Comparison of ENCODE assay signal across 23 cellular contexts in genomic region chr18:61889541-61889940, GRCh38. TPM values are rescaled to one million over a fixed set of nuclear protein-coding genes. Genes with fewer than 3 reads are reported as not detected.
DNase-seq lines count a peak whose midpoint lies in the region; ATAC-seq and TF ChIP-seq lines count a peak whose summit lies in the region.
"Had no signal": no experiment of that assay in that cellular context is flagged by ENCODE, and none has a peak within 500 bp of the region (broad histone marks: within the 10 kb centered on the region; RNA-seq: fewer than 3 reads in every experiment).

No MANE protein-coding gene starts in this region.

- intact Hi-C loops in activated T-helper 2 cell treated with anti-CD3 and anti-CD28 coated beads, Interferon-gamma antibody, Interleukin-2, Interleukin-4, amounts not matched to agents 10 μg/mL and 5 μg/mL and 100 μg/mL, durations not matched to agents 14 hours and 24 hours and 36 hours (cut with micrococcal nuclease): no loop called here

- DNase-seq in ELF-1 (ENCODE audit: low read depth, low spot score) (peak; percentile 56), H4 (ENCODE audit: low spot score) (peak; percentile 30), SJSA1 (ENCODE audit: low read depth in 1 of 2, low spot score in 2 of 2) (peak; percentile 91 to 96), osteocyte (ENCODE audit: extremely low spot score, unreplicated experiment) (no peak), foreskin keratinocyte (no peak)
- no peak for DNase-seq in activated T-helper 2 cell treated with anti-CD3 and anti-CD28 coated beads, Interferon-gamma antibody, Interleukin-2, Interleukin-4, amounts not matched to agents 10 μg/mL and 5 μg/mL and 100 μg/mL, durations not matched to agents 14 hours and 24 hours and 36 hours (ENCODE audit: low spot score)
- DNase-seq: ACHN; Caco-2; CD4-positive, alpha-beta memory T cell; DMS153; GDM1; H7; HFFc6; NCI-H1092; NCI-H1436; NCI-H187 treated with DMSO at 0.1 percent for 48 hours; NCI-H2107; NCI-H446 treated with DMSO at 0.1 percent for 48 hours; NCI-H526 treated with DMSO at 0.1 percent for 48 hours; NK-92 treated with Interleukin-12 subunit alpha and Interleukin-12 subunit beta, amount 100 ng/mL, for 24 hours had no signal

- peaks cover 58% of the 10 kb centered on the region for H3K4me1 Mint-ChIP-seq in osteocyte (ENCODE audit: unreplicated experiment)
- peaks cover 8% of the 10 kb centered on the region for H3K4me1 Mint-ChIP-seq in activated T-helper 2 cell treated with anti-CD3 and anti-CD28 coated beads, Interferon-gamma antibody, Interleukin-2, Interleukin-4, amounts not matched to agents 10 μg/mL and 5 μg/mL and 100 μg/mL, durations not matched to agents 14 hours and 24 hours and 36 hours (ENCODE audit: low read depth)

- H3K36me3 Mint-ChIP-seq in osteocyte (ENCODE audit: unreplicated experiment): peaks cover 49% of the 10 kb centered on the region
- no peaks in the 10 kb centered on the region for H3K36me3 Mint-ChIP-seq in activated T-helper 2 cell treated with anti-CD3 and anti-CD28 coated beads, Interferon-gamma antibody, Interleukin-2, Interleukin-4, amounts not matched to agents 10 μg/mL and 5 μg/mL and 100 μg/mL, durations not matched to agents 14 hours and 24 hours and 36 hours (ENCODE audit: low read depth)

- no peak overlapping the region for H3K4me3 ChIP-seq in SJSA1
- H3K4me3 ChIP-seq: BLaER1 treated with 17β-estradiol and CSF1 and Interleukin-3, amounts not matched to agents 10 nM and 100 nM had no signal

- no peaks in the 10 kb centered on the region for H3K27me3 ChIP-seq in SJSA1 (replicated peaks)
- no peaks in the 10 kb centered on the region for H3K27me3 ChIP-seq in foreskin keratinocyte

- H3K9me3 Mint-ChIP-seq in osteocyte (ENCODE audit: unreplicated experiment): no peaks in the 10 kb centered on the region
- H3K9me3 Mint-ChIP-seq in activated T-helper 2 cell treated with anti-CD3 and anti-CD28 coated beads, Interferon-gamma antibody, Interleukin-2, Interleukin-4, amounts not matched to agents 10 μg/mL and 5 μg/mL and 100 μg/mL, durations not matched to agents 14 hours and 24 hours and 36 hours: no peaks in the 10 kb centered on the region
- H3K9me3 Mint-ChIP-seq: CD4-positive, alpha-beta memory T cell; HFFc6 had no signal

- H3K9me3 ChIP-seq in SJSA1 (replicated peaks): no peaks in the 10 kb centered on the region
- H3K9me3 ChIP-seq: BLaER1 treated with 17β-estradiol and CSF1 and Interleukin-3, amounts not matched to agents 10 nM and 100 nM; Caco-2 had no signal

- peak overlapping the region; percentile 48 for H3K27ac Mint-ChIP-seq in osteocyte (ENCODE audit: unreplicated experiment)
- H3K27ac Mint-ChIP-seq in activated T-helper 2 cell treated with anti-CD3 and anti-CD28 coated beads, Interferon-gamma antibody, Interleukin-2, Interleukin-4, amounts not matched to agents 10 μg/mL and 5 μg/mL and 100 μg/mL, durations not matched to agents 14 hours and 24 hours and 36 hours: no peak overlapping the region
- H3K27ac Mint-ChIP-seq: CD4-positive, alpha-beta memory T cell; HFFc6 had no signal

- no peaks in the 10 kb centered on the region for H3K27me3 Mint-ChIP-seq in osteocyte (ENCODE audit: unreplicated experiment)
- peaks cover 54% of the 10 kb centered on the region for H3K27me3 Mint-ChIP-seq in activated T-helper 2 cell treated with anti-CD3 and anti-CD28 coated beads, Interferon-gamma antibody, Interleukin-2, Interleukin-4, amounts not matched to agents 10 μg/mL and 5 μg/mL and 100 μg/mL, durations not matched to agents 14 hours and 24 hours and 36 hours (ENCODE audit: low read depth)

- TF ChIP-seq CTCF in osteocyte (IDR thresholded peaks at IDR 0.05) (no peak), foreskin keratinocyte (conservative IDR thresholded peaks at IDR 0.05) (no peak)

- H3K4me1 ChIP-seq in SJSA1 (replicated peaks): peaks cover 63% of the 10 kb centered on the region
- peaks cover 17% of the 10 kb centered on the region for H3K4me1 ChIP-seq in foreskin keratinocyte
- H3K4me1 ChIP-seq: Caco-2 had no signal

- H3K27ac ChIP-seq in SJSA1 (peak overlapping the region; percentile 49), foreskin keratinocyte (no peak overlapping the region)
- H3K27ac ChIP-seq: BLaER1 treated with 17β-estradiol and CSF1 and Interleukin-3, amounts not matched to agents 10 nM and 100 nM had no signal

- H3K4me3 Mint-ChIP-seq in osteocyte (ENCODE audit: unreplicated experiment): no peak overlapping the region
- H3K4me3 Mint-ChIP-seq in activated T-helper 2 cell treated with anti-CD3 and anti-CD28 coated beads, Interferon-gamma antibody, Interleukin-2, Interleukin-4, amounts not matched to agents 10 μg/mL and 5 μg/mL and 100 μg/mL, durations not matched to agents 14 hours and 24 hours and 36 hours (ENCODE audit: low read depth): no peak overlapping the region
- H3K4me3 Mint-ChIP-seq: CD4-positive, alpha-beta memory T cell; HFFc6 had no signal

- ATAC-seq in GM18867 (IDR thresholded peaks at IDR 0.05; ENCODE audit: unreplicated experiment): no peak
- ATAC-seq in foreskin keratinocyte: no peak
- ATAC-seq: Panc1 had no signal

- H3K36me3 ChIP-seq in SJSA1: peaks cover 70% of the 10 kb centered on the region
- H3K36me3 ChIP-seq: BLaER1 treated with 17β-estradiol and CSF1 and Interleukin-3, amounts not matched to agents 10 nM and 100 nM had no signal

RNA-seq across cellular contexts. Expression of gene RNF152, which starts 3.3 kb away (rescaled TPM):
- total RNA-seq in H4 (2014; rRNA removed; shearing (Covaris generic)): 4.7 and 4.8 TPM in 2 replicates
- total RNA-seq in SJSA1 (2014; rRNA removed; shearing (Covaris generic)): 15.0 and 18.0 TPM in 2 replicates
- total RNA-seq in osteocyte: 70.0 and 76.4 TPM in 2 replicates
- 0.21 TPM in 2 replicates for total RNA-seq in activated T-helper 2 cell treated with anti-CD3 and anti-CD28 coated beads, Interferon-gamma antibody, Interleukin-2, Interleukin-4, amounts not matched to agents 10 μg/mL and 5 μg/mL and 100 μg/mL, durations not matched to agents 14 hours and 24 hours and 36 hours
- 13.1 and 14.4 TPM in 2 replicates for total RNA-seq in foreskin keratinocyte
- 2.1 TPM in 2 replicates for polyA plus RNA-seq in foreskin keratinocyte
- polyA plus RNA-seq: CD4-positive, alpha-beta memory T cell had no signal

Comparison
In these comparisons a context has a peak if more than half of its experiments do, and no peak if none do; other contexts are left out.
1. DNase-seq: peak in ELF-1 (single experiment), H4 (single experiment) and SJSA1 (2 of 2); none in osteocyte (single experiment), activated T-helper 2 cell treated with anti-CD3 and anti-CD28 coated beads, Interferon-gamma antibody, Interleukin-2, Interleukin-4, amounts not matched to agents 10 μg/mL and 5 μg/mL and 100 μg/mL, durations not matched to agents 14 hours and 24 hours and 36 hours (single experiment) and foreskin keratinocyte (0 of 2).